Comparison of ENCODE assay signal across 26 cellular contexts in genomic region chr16:74487634-74488495, GRCh38.
A peak's percentile ranks its signal among the peaks of the same experiment; 100 is the strongest.
DNase-seq lines count a peak whose midpoint lies in the region; ATAC-seq and TF ChIP-seq lines count a peak whose summit lies in the region.
"Had no signal": no experiment of that assay in that cellular context is flagged by ENCODE, and none has a peak within 500 bp of the region (broad histone marks: within the 10 kb centered on the region; RNA-seq: fewer than 3 reads in every experiment).

No MANE protein-coding gene starts in this region.

- POLR2A ChIA-PET in WTC11 (lab: Charles Lee): no interaction called here

- H3K4me1 ChIP-seq in HAP-1: peaks cover 5% of the 10 kb centered on the region
- H3K4me1 ChIP-seq: body of pancreas, left lung, right lobe of liver, SJSA1, spleen, uterus had no signal

- H3K27me3 ChIP-seq in HAP-1 (ENCODE audit: low read depth): no peaks in the 10 kb centered on the region
- H3K27me3 ChIP-seq: BE2C, body of pancreas, left lung, right lobe of liver, SJSA1, spleen, uterus had no signal

- DNase-seq in activated naive CD4-positive, alpha-beta T cell treated with anti-CD3 and anti-CD28 coated beads, Interleukin-2, amount 10 ng/mL, durations not matched to agents 7 days and 5 days: no peak
- DNase-seq in activated naive CD4-positive, alpha-beta T cell treated with anti-CD3 and anti-CD28 coated beads, Interleukin-2, amount 50 U/mL, for 16 hours: no peak
- DNase-seq in NCI-H146 treated with DMSO at 0.1 percent for 48 hours (lab: John Stamatoyannopoulos, UW; ENCODE audit: unreplicated experiment) (peak; percentile 16), WTC11 (ENCODE audit: low spot score) (no peak), HAP-1 (ENCODE audit: low spot score in 2 of 2) (no peak), NCI-H1436 (lab: John Stamatoyannopoulos, UW) (no peak)
- DNase-seq in stimulated activated naive B cell treated with anti-CD40 and anti-IgM and Interleukin-4, amounts not matched to agents 10 μg/mL and 1 μg/mL and 100 μg/mL, for 72 hours: no peak
- DNase-seq: ACHN; activated CD4-positive, alpha-beta T cell treated with anti-CD3 and anti-CD28 coated beads, Interleukin-2, amount 10 ng/mL, durations not matched to agents 24 days and 14 days; activated T-cell treated with anti-CD3 and anti-CD28 coated beads, Interleukin-2, amount 50 U/mL, for 4 hours; BE2C; body of pancreas; erythroblast; left lung; NCI-H1092; NCI-H2107; right lobe of liver; spleen; stimulated activated CD4-positive, alpha-beta T cell treated with anti-CD3 and anti-CD28 coated beads, Interleukin-2, amount 100 ng/mL, for 24 hours; stimulated activated naive CD8-positive, alpha-beta T cell treated with anti-CD3 and anti-CD28 coated beads, Interleukin-15, amount 100 ng/mL, for 72 hours; uterus had no signal

- TF ChIP-seq CTCF in WTC11 (IDR thresholded peaks at IDR 0.05): no peak

- H3K4me1 Mint-ChIP-seq in activated naive CD4-positive, alpha-beta T cell treated with anti-CD3 and anti-CD28 coated beads, Interleukin-2, amount 10 ng/mL, durations not matched to agents 7 days and 5 days: peaks cover 2% of the 10 kb centered on the region
- H3K4me1 Mint-ChIP-seq in WTC11: no peaks in the 10 kb centered on the region
- no peaks in the 10 kb centered on the region for H3K4me1 Mint-ChIP-seq in stimulated activated naive B cell treated with anti-CD40 and anti-IgM and Interleukin-4, amounts not matched to agents 10 μg/mL and 1 μg/mL and 100 μg/mL, for 72 hours
- H3K4me1 Mint-ChIP-seq: GM23338 had no signal

- H3K36me3 ChIP-seq in HAP-1 (replicated peaks): peaks cover 27% of the 10 kb centered on the region
- H3K36me3 ChIP-seq: uterus had no signal

- no peak overlapping the region for H3K4me3 ChIP-seq in HAP-1
- H3K4me3 ChIP-seq: body of pancreas, GM23338, K562, left lung, right lobe of liver, SJSA1, spleen, uterus had no signal

- H3K27me3 Mint-ChIP-seq in activated naive CD4-positive, alpha-beta T cell treated with anti-CD3 and anti-CD28 coated beads, Interleukin-2, amount 10 ng/mL, durations not matched to agents 7 days and 5 days: no peaks in the 10 kb centered on the region
- no peaks in the 10 kb centered on the region for H3K27me3 Mint-ChIP-seq in WTC11 (ENCODE audit: low read depth)
- H3K27me3 Mint-ChIP-seq in stimulated activated naive B cell treated with anti-CD40 and anti-IgM and Interleukin-4, amounts not matched to agents 10 μg/mL and 1 μg/mL and 100 μg/mL, for 72 hours: no peaks in the 10 kb centered on the region
- H3K27me3 Mint-ChIP-seq: activated CD4-positive, alpha-beta T cell treated with anti-CD3 and anti-CD28 coated beads, Interleukin-2, amount 10 ng/mL, durations not matched to agents 24 days and 14 days; dendritic cell treated with granulocyte-macrophage colony-stimulating factor and Interleukin-4, amounts not matched to agents 40 ng/mL and 50 ng/mL, for 4 days; stimulated activated naive CD8-positive, alpha-beta T cell treated with anti-CD3 and anti-CD28 coated beads, Interleukin-15, amount 100 ng/mL, for 72 hours had no signal

- CTCF ChIA-PET in activated naive CD4-positive, alpha-beta T cell treated with anti-CD3 and anti-CD28 coated beads, Interleukin-2, amount 10 ng/mL, durations not matched to agents 7 days and 5 days (lab: Charles Lee): interaction anchor here (0.5 kb wide), 1 partner anchor 1812 kb away, joined by 3 read pairs; no protein-coding TSS in a partner anchor
- CTCF ChIA-PET in WTC11 (lab: Charles Lee): no interaction called here

- ATAC-seq in WTC11 (no peak), HG03439 (IDR thresholded peaks at IDR 0.05; ENCODE audit: unreplicated experiment) (no peak)
- ATAC-seq in stimulated activated naive B cell treated with anti-CD40 and anti-IgM and Interleukin-4, amounts not matched to agents 10 μg/mL and 1 μg/mL and 100 μg/mL, for 72 hours (replicated peaks): no peak
- ATAC-seq: activated T-cell treated with anti-CD3 and anti-CD28 coated beads, Interleukin-2, amount 50 U/mL, for 4 hours; body of pancreas; GM23338; K562; left lung; right lobe of liver; stimulated activated naive CD8-positive, alpha-beta T cell treated with anti-CD3 and anti-CD28 coated beads, Interleukin-15, amount 100 ng/mL, for 72 hours had no signal

- in situ Hi-C loops in HAP-1 (cut with MboI; ENCODE audit: low sequenced_read_pairs): no loop called here

- no peaks in the 10 kb centered on the region for H3K9me3 ChIP-seq in HAP-1
- H3K9me3 ChIP-seq: BE2C, body of pancreas, left lung, right lobe of liver, SJSA1, spleen, uterus had no signal

- peak overlapping the region; percentile 43 for H3K27ac Mint-ChIP-seq in activated naive CD4-positive, alpha-beta T cell treated with anti-CD3 and anti-CD28 coated beads, Interleukin-2, amount 10 ng/mL, durations not matched to agents 7 days and 5 days
- H3K27ac Mint-ChIP-seq in WTC11: peak overlapping the region; percentile 25; the same call in 1 of the 2 replicates
- peak overlapping the region; percentile 47 for H3K27ac Mint-ChIP-seq in stimulated activated naive B cell treated with anti-CD40 and anti-IgM and Interleukin-4, amounts not matched to agents 10 μg/mL and 1 μg/mL and 100 μg/mL, for 72 hours
- H3K27ac Mint-ChIP-seq: activated CD4-positive, alpha-beta T cell treated with anti-CD3 and anti-CD28 coated beads, Interleukin-2, amount 10 ng/mL, durations not matched to agents 24 days and 14 days; dendritic cell treated with granulocyte-macrophage colony-stimulating factor and Interleukin-4, amounts not matched to agents 40 ng/mL and 50 ng/mL, for 4 days; GM23338 had no signal

- peaks cover 45% of the 10 kb centered on the region for H3K36me3 Mint-ChIP-seq in activated naive CD4-positive, alpha-beta T cell treated with anti-CD3 and anti-CD28 coated beads, Interleukin-2, amount 10 ng/mL, durations not matched to agents 7 days and 5 days
- peaks cover 59% of the 10 kb centered on the region for H3K36me3 Mint-ChIP-seq in WTC11
- H3K36me3 Mint-ChIP-seq in stimulated activated naive B cell treated with anti-CD40 and anti-IgM and Interleukin-4, amounts not matched to agents 10 μg/mL and 1 μg/mL and 100 μg/mL, for 72 hours: peaks cover 14 to 32% of the 10 kb centered on the region in 2 donors

- no peak overlapping the region for H3K4me3 Mint-ChIP-seq in activated naive CD4-positive, alpha-beta T cell treated with anti-CD3 and anti-CD28 coated beads, Interleukin-2, amount 10 ng/mL, durations not matched to agents 7 days and 5 days
- no peak overlapping the region for H3K4me3 Mint-ChIP-seq in WTC11
- H3K4me3 Mint-ChIP-seq in stimulated activated naive B cell treated with anti-CD40 and anti-IgM and Interleukin-4, amounts not matched to agents 10 μg/mL and 1 μg/mL and 100 μg/mL, for 72 hours: no peak overlapping the region
- H3K4me3 Mint-ChIP-seq: activated CD4-positive, alpha-beta T cell treated with anti-CD3 and anti-CD28 coated beads, Interleukin-2, amount 10 ng/mL, durations not matched to agents 24 days and 14 days; activated T-cell treated with anti-CD3 and anti-CD28 coated beads, Interleukin-2, amount 50 U/mL, for 4 hours; dendritic cell treated with granulocyte-macrophage colony-stimulating factor and Interleukin-4, amounts not matched to agents 40 ng/mL and 50 ng/mL, for 4 days; GM23338; stimulated activated naive CD8-positive, alpha-beta T cell treated with anti-CD3 and anti-CD28 coated beads, Interleukin-15, amount 100 ng/mL, for 72 hours had no signal

- H3K9me3 Mint-ChIP-seq in activated naive CD4-positive, alpha-beta T cell treated with anti-CD3 and anti-CD28 coated beads, Interleukin-2, amount 10 ng/mL, durations not matched to agents 7 days and 5 days: no peaks in the 10 kb centered on the region
- no peaks in the 10 kb centered on the region for H3K9me3 Mint-ChIP-seq in WTC11
- no peaks in the 10 kb centered on the region for H3K9me3 Mint-ChIP-seq in stimulated activated naive B cell treated with anti-CD40 and anti-IgM and Interleukin-4, amounts not matched to agents 10 μg/mL and 1 μg/mL and 100 μg/mL, for 72 hours
- H3K9me3 Mint-ChIP-seq: activated CD4-positive, alpha-beta T cell treated with anti-CD3 and anti-CD28 coated beads, Interleukin-2, amount 10 ng/mL, durations not matched to agents 24 days and 14 days; activated T-cell treated with anti-CD3 and anti-CD28 coated beads, Interleukin-2, amount 50 U/mL, for 4 hours; dendritic cell treated with granulocyte-macrophage colony-stimulating factor and Interleukin-4, amounts not matched to agents 40 ng/mL and 50 ng/mL, for 4 days; GM23338; stimulated activated naive CD8-positive, alpha-beta T cell treated with anti-CD3 and anti-CD28 coated beads, Interleukin-15, amount 100 ng/mL, for 72 hours had no signal

TF ChIP-seq in WTC11, 78 proteins besides CTCF, POLR2A, EP300 and RAD21 (continues in another document):
- TF ChIP-seq ATF1 (CRISPR knock-in tag; IDR thresholded peaks at IDR 0.05) (no peak), E2F5 (CRISPR knock-in tag; IDR thresholded peaks at IDR 0.05) (no peak), ERG (CRISPR knock-in tag; IDR thresholded peaks at IDR 0.05) (no peak), NR2C2 (CRISPR knock-in tag; IDR thresholded peaks at IDR 0.05) (no peak), TEAD1 (CRISPR knock-in tag; IDR thresholded peaks at IDR 0.05) (no peak)
